ENCODE assay signal across 29 cellular contexts in the genomic region with DNA sequence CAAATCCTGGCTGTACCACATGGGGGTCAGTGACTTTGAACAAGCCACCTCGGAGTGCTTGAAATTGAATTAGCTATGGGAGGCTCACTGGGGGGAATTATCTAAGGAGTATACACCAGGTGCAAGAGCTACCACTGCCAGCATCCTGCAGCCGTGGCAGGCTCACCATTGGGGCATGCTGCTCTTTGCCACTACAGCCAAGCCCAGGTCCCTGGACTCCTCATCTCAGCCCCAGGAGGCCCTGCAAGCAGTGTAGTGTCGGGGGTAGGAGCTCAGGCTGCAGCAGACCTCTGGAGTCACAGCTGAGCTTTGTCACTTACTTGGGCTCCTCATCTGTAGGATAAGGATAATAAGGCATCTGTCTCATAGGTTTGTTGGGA. TPM values are rescaled to one million over a fixed set of nuclear protein-coding genes. Genes with fewer than 3 reads are reported as not detected.
DNase-seq lines count a peak whose midpoint lies in the region; TF ChIP-seq lines count a peak whose summit lies in the region.
"Had no signal": no experiment of that assay in that cellular context is flagged by ENCODE, and none has a peak within 500 bp of the region (broad histone marks: within the 10 kb centered on the region; RNA-seq: fewer than 3 reads in every experiment).

No MANE protein-coding gene starts in this region.

- no peaks in the 10 kb centered on the region for H3K27me3 Mint-ChIP-seq in nephron (ENCODE audit: low read depth)
- H3K27me3 Mint-ChIP-seq: CD4-positive, alpha-beta memory T cell; effector memory CD8-positive, alpha-beta T cell; stimulated activated naive CD8-positive, alpha-beta T cell treated with anti-CD3 and anti-CD28 coated beads, Interleukin-15, Interleukin-2, amounts not matched to agents 100 ng/mL and 50 ng/mL, for 24 hours had no signal

- peaks cover 92% of the 10 kb centered on the region for H3K4me1 ChIP-seq in left ventricle myocardium inferior
- H3K4me1 ChIP-seq in thyroid gland: peaks cover 19 to 35% of the 10 kb centered on the region in 2 donors
- H3K4me1 ChIP-seq: A549, prostate gland had no signal

- H3K9me3 Mint-ChIP-seq in nephron: no peaks in the 10 kb centered on the region
- H3K9me3 Mint-ChIP-seq: activated naive CD4-positive, alpha-beta T cell treated with anti-CD3 and anti-CD28 coated beads for 36 hours; CD4-positive, alpha-beta memory T cell; effector memory CD8-positive, alpha-beta T cell; stimulated activated naive CD8-positive, alpha-beta T cell treated with anti-CD3 and anti-CD28 coated beads, Interleukin-15, Interleukin-2, amounts not matched to agents 100 ng/mL and 50 ng/mL, for 24 hours; T-helper 1 cell treated with Interleukin-12 subunit alpha and Interleukin-12 subunit beta and Interleukin-4 antibody, amounts not matched to agents 30 μg/mL and 1 μg/mL, for 36 hours had no signal

- no peaks in the 10 kb centered on the region for H3K9me3 ChIP-seq in left ventricle myocardium inferior (replicated peaks)
- no peaks in the 10 kb centered on the region for H3K9me3 ChIP-seq in thyroid gland
- no peaks in the 10 kb centered on the region for H3K9me3 ChIP-seq in MG63
- H3K9me3 ChIP-seq: A549, adrenal gland, colonic mucosa, prostate gland, SK-N-SH had no signal

- 73 to 100% methylated on average over 1 to 3 of the region's 3 CpGs for WGBS in thyroid gland, 2 donors

- H3K27me3 ChIP-seq in left ventricle myocardium inferior (ENCODE audit: low read depth) (no peaks in the 10 kb centered on the region), thyroid gland (no peaks in the 10 kb centered on the region), MG63 (no peaks in the 10 kb centered on the region)
- H3K27me3 ChIP-seq: adrenal gland, colonic mucosa had no signal

- H3K4me1 Mint-ChIP-seq in nephron: peaks cover 65% of the 10 kb centered on the region
- H3K4me1 Mint-ChIP-seq: CD4-positive, alpha-beta memory T cell had no signal

- DNase-seq in left ventricle myocardium inferior: no peak
- no peak for DNase-seq in cardiac septum (ENCODE audit: low spot score)
- DNase-seq in thyroid gland: no peak
- no peak for DNase-seq in middle frontal gyrus (ENCODE audit: extremely low spot score, low spot score)
- no peak for DNase-seq in NCI-H1930 (lab: John Stamatoyannopoulos, UW)
- no peak for DNase-seq in MG63
- DNase-seq: activated CD4-positive, alpha-beta T cell treated with anti-CD3 and anti-CD28 coated beads, Interleukin-2, amount 50 U/mL, for 48 hours; activated naive CD4-positive, alpha-beta T cell treated with anti-CD3 and anti-CD28 coated beads for 36 hours; AML-193; CD4-positive, alpha-beta memory T cell; colonic mucosa; effector memory CD8-positive, alpha-beta T cell; EL; erythroblast; Kasumi-1; trophoblast cell had no signal

- H3K27ac ChIP-seq in left ventricle myocardium inferior (replicated peaks) (peak overlapping the region; percentile 89), cingulate gyrus (ENCODE audit: low read depth, low read length) (peak overlapping the region; percentile 22), thyroid gland (peak overlapping the region in 2 of 3 donors; percentile 94 to 95)
- H3K27ac ChIP-seq: A549, colonic mucosa, HL-60 had no signal

- no peak for TF ChIP-seq CTCF in left ventricle myocardium inferior (IDR thresholded peaks at IDR 0.05; ENCODE audit: borderline replicate concordance)
- TF ChIP-seq CTCF in nephron (IDR thresholded peaks at IDR 0.05; ENCODE audit: unreplicated experiment in 3 of 3): no peak
- no peak for TF ChIP-seq CTCF in thyroid gland (IDR thresholded peaks at IDR 0.05)

- H3K4me3 ChIP-seq in left ventricle myocardium inferior (no peak overlapping the region), thyroid gland (replicated peaks in 1 of 3) (no peak overlapping the region), MG63 (no peak overlapping the region)
- H3K4me3 ChIP-seq: A549, adrenal gland, colonic mucosa, GM12878, lung, prostate gland, skin epidermis had no signal

- H3K36me3 ChIP-seq in left ventricle myocardium inferior: peaks cover 5% of the 10 kb centered on the region
- no peaks in the 10 kb centered on the region for H3K36me3 ChIP-seq in thyroid gland
- H3K36me3 ChIP-seq in MG63: no peaks in the 10 kb centered on the region
- H3K36me3 ChIP-seq: adrenal gland, colonic mucosa, prostate gland had no signal

- no peak overlapping the region for H3K4me3 Mint-ChIP-seq in nephron
- H3K4me3 Mint-ChIP-seq: activated naive CD4-positive, alpha-beta T cell treated with anti-CD3 and anti-CD28 coated beads for 36 hours; CD4-positive, alpha-beta memory T cell; effector memory CD8-positive, alpha-beta T cell; stimulated activated naive CD8-positive, alpha-beta T cell treated with anti-CD3 and anti-CD28 coated beads, Interleukin-15, Interleukin-2, amounts not matched to agents 100 ng/mL and 50 ng/mL, for 24 hours; T-helper 1 cell treated with Interleukin-12 subunit alpha and Interleukin-12 subunit beta and Interleukin-4 antibody, amounts not matched to agents 30 μg/mL and 1 μg/mL, for 36 hours had no signal

- H3K27ac Mint-ChIP-seq in nephron: peak overlapping the region; percentile 57 to 76 (median 74)
- H3K27ac Mint-ChIP-seq: activated naive CD4-positive, alpha-beta T cell treated with anti-CD3 and anti-CD28 coated beads for 36 hours; CD4-positive, alpha-beta memory T cell; effector memory CD8-positive, alpha-beta T cell; stimulated activated naive CD8-positive, alpha-beta T cell treated with anti-CD3 and anti-CD28 coated beads, Interleukin-15, Interleukin-2, amounts not matched to agents 100 ng/mL and 50 ng/mL, for 24 hours; T-helper 1 cell treated with Interleukin-12 subunit alpha and Interleukin-12 subunit beta and Interleukin-4 antibody, amounts not matched to agents 30 μg/mL and 1 μg/mL, for 36 hours had no signal

- no peaks in the 10 kb centered on the region for H3K36me3 Mint-ChIP-seq in nephron (ENCODE audit: low read depth)
- H3K36me3 Mint-ChIP-seq: CD4-positive, alpha-beta memory T cell had no signal

- intact Hi-C loops in left ventricle myocardium inferior (cut with micrococcal nuclease) (no loop called here), cardiac septum (cut with DNase I) (no loop called here), thyroid gland (cut with DNase I) (no loop called here)

- no peak for TF ChIP-seq POLR2A in thyroid gland (IDR thresholded peaks at IDR 0.05)

RNA-seq across cellular contexts. Expression of a gene that starts 35.3 kb away (rescaled TPM):
- total RNA-seq in left ventricle myocardium inferior (64.8 TPM), cardiac septum (44.1 TPM), thyroid gland (10 to 100 TPM; 27.1 to 93.0 (median 70.5) TPM)
- total RNA-seq in MG63 (2014; rRNA removed; shearing (Covaris generic); ENCODE audit: low replicate concordance): 1.4 and 2.5 TPM in 2 replicates

RNA-seq across cellular contexts. Expression of a gene that starts 40.0 kb away (rescaled TPM):
- total RNA-seq in left ventricle myocardium inferior: 0.80 TPM
- total RNA-seq in cardiac septum: 0.22 TPM
- not detected for total RNA-seq in thyroid gland
- total RNA-seq in MG63 (2014; rRNA removed; shearing (Covaris generic); ENCODE audit: low replicate concordance): not detected in 2 replicates
- total RNA-seq: activated naive CD4-positive, alpha-beta T cell treated with anti-CD3 and anti-CD28 coated beads for 36 hours; CD4-positive, alpha-beta memory T cell; fibroblast of villous mesenchyme; lung; prostate gland had no signal

RNA-seq across cellular contexts. Expression of a gene that starts 58.3 kb away (rescaled TPM):
- total RNA-seq in left ventricle myocardium inferior (6.8 TPM), cardiac septum (14.3 TPM), thyroid gland (10 to 100 TPM; 16.7 to 24.1 (median 20.8) TPM)
- not detected in 2 replicates for total RNA-seq in MG63 (2014; rRNA removed; shearing (Covaris generic); ENCODE audit: low replicate concordance)

Comparison
In these comparisons a context has a peak if more than half of its experiments do, and no peak if none do; other contexts are left out.
1. H3K27ac ChIP-seq: peak in every context shown above with its lines; median percentile 94 in thyroid gland; 89 in left ventricle myocardium inferior; 22 in cingulate gyrus.